1 cellular context compared by ENCODE assay signal in the genomic region with DNA sequence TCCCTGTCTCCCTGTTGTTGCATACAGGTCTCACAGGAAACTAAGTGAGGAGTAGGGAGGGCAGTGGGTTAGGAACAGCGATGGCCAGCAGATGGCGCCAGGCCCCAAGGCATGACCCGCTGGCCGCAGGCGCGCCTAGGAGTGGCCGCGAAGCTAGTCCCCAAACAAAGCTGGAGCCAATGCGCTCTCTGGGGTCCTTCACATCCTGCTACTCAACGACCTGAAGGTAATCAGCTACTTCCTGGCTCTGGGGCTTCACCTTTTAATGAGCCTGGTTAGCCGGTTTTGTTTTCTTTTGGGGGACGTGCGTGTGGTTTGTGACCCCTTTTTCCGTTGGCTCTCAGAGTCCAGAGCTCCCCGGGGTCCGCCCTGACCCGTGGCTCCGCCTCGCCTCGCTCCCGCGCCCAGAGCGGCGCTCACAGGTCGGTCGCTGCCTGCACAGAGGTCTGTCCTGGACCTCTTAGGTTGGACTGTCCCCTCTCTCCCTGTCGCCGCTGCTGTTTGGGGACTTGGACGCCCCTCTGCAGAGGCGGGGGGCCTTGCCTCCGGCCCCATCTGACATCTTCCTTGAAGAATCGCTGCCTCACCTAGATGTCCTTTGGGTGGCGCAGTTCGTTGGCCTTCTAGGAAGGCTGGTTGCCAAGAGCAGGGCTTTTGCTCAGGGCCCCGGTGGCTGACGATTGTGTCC.
A peak's percentile ranks its signal among the peaks of the same experiment; 100 is the strongest.
TF ChIP-seq lines count a peak whose summit lies in the region.

No MANE protein-coding gene starts in this region.

TF ChIP-seq in K562, 482 proteins besides CTCF, POLR2A, EP300 and RAD21 (continued from another document and continues in another):
- TF ChIP-seq ESRRA (IDR thresholded peaks at IDR 0.05; ENCODE audit: borderline replicate concordance, low read depth) (0 out of 2 replicates have a peak, but pooled peaks have one; percentile 14), SIRT6 (IDR thresholded peaks at IDR 0.05; ENCODE audit: low read depth, low read length) (no peak), ZNF77 (CRISPR knock-in tag; IDR thresholded peaks at IDR 0.05) (no peak), MBD2 (IDR thresholded peaks at IDR 0.05; ENCODE audit: borderline replicate concordance, low read depth) (no peak), ZNF165 (CRISPR knock-in tag; IDR thresholded peaks at IDR 0.05; ENCODE audit: borderline replicate concordance) (no peak), STAT5A (IDR thresholded peaks at IDR 0.05; ENCODE audit: borderline replicate concordance, low read length) (no peak), EWSR1 (IDR thresholded peaks at IDR 0.05; ENCODE audit: borderline replicate concordance, low read depth, partially characterized antibody) (no peak), REST (CRISPR knock-in tag; IDR thresholded peaks at IDR 0.05; ENCODE audit: low read depth) (no peak), MCM7 (IDR thresholded peaks at IDR 0.05) (no peak), KLF10 (CRISPR knock-in tag; IDR thresholded peaks at IDR 0.05) (no peak), JUND (IDR thresholded peaks at IDR 0.05; ENCODE audit: borderline replicate concordance, low read depth, low read length) (peak; percentile 20; the same call in 1 of the 2 replicates), JUND (tag; IDR thresholded peaks at IDR 0.05; ENCODE audit: borderline replicate concordance, low read depth, low read length) (no peak), ZSCAN32 (CRISPR knock-in tag; IDR thresholded peaks at IDR 0.05) (no peak), ZNF707 (CRISPR knock-in tag; conservative IDR thresholded peaks at IDR 0.05) (no peak), PTRF (tag; IDR thresholded peaks at IDR 0.05) (no peak), RREB1 (CRISPR knock-in tag; IDR thresholded peaks at IDR 0.05) (no peak), KHSRP (IDR thresholded peaks at IDR 0.05) (no peak), PML (IDR thresholded peaks at IDR 0.05; ENCODE audit: low read length) (no peak), POLR2B (IDR thresholded peaks at IDR 0.05; ENCODE audit: low read depth, partially characterized antibody) (no peak), BRF1 (IDR thresholded peaks at IDR 0.05; ENCODE audit: borderline replicate concordance, extremely low read depth, insufficient read length) (no peak), HOMEZ (CRISPR knock-in tag; IDR thresholded peaks at IDR 0.05) (no peak), ZNF280B (CRISPR knock-in tag; IDR thresholded peaks at IDR 0.05) (no peak), ARID1B (IDR thresholded peaks at IDR 0.05) (no peak), SMARCA4 (IDR thresholded peaks at IDR 0.05) (no peak), ARHGAP35 (IDR thresholded peaks at IDR 0.05; ENCODE audit: partially characterized antibody) (no peak), TSHZ1 (CRISPR knock-in tag; IDR thresholded peaks at IDR 0.05) (no peak), STAT5B (CRISPR knock-in tag; IDR thresholded peaks at IDR 0.05) (no peak)
- TF ChIP-seq, protein P1, sequence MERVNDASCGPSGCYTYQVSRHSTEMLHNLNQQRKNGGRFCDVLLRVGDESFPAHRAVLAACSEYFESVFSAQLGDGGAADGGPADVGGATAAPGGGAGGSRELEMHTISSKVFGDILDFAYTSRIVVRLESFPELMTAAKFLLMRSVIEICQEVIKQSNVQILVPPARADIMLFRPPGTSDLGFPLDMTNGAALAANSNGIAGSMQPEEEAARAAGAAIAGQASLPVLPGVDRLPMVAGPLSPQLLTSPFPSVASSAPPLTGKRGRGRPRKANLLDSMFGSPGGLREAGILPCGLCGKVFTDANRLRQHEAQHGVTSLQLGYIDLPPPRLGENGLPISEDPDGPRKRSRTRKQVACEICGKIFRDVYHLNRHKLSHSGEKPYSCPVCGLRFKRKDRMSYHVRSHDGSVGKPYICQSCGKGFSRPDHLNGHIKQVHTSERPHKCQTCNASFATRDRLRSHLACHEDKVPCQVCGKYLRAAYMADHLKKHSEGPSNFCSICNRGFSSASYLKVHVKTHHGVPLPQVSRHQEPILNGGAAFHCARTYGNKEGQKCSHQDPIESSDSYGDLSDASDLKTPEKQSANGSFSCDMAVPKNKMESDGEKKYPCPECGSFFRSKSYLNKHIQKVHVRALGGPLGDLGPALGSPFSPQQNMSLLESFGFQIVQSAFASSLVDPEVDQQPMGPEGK (CRISPR knock-in tag; IDR thresholded peaks at IDR 0.05; ENCODE audit: borderline replicate concordance), result no peak
- TF ChIP-seq, protein P2, sequence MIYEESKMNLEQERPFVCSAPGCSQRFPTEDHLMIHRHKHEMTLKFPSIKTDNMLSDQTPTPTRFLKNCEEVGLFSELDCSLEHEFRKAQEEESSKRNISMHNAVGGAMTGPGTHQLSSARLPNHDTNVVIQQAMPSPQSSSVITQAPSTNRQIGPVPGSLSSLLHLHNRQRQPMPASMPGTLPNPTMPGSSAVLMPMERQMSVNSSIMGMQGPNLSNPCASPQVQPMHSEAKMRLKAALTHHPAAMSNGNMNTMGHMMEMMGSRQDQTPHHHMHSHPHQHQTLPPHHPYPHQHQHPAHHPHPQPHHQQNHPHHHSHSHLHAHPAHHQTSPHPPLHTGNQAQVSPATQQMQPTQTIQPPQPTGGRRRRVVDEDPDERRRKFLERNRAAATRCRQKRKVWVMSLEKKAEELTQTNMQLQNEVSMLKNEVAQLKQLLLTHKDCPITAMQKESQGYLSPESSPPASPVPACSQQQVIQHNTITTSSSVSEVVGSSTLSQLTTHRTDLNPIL (CRISPR knock-in tag; IDR thresholded peaks at IDR 0.05), result no peak
- TF ChIP-seq, protein P3, sequence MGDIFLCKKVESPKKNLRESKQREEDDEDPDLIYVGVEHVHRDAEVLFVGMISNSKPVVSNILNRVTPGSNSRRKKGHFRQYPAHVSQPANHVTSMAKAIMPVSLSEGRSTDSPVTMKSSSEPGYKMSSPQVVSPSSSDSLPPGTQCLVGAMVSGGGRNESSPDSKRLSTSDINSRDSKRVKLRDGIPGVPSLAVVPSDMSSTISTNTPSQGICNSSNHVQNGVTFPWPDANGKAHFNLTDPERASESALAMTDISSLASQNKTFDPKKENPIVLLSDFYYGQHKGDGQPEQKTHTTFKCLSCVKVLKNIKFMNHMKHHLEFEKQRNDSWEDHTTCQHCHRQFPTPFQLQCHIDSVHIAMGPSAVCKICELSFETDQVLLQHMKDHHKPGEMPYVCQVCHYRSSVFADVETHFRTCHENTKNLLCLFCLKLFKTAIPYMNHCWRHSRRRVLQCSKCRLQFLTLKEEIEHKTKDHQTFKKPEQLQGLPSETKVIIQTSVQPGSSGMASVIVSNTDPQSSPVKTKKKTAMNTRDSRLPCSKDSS (IDR thresholded peaks at IDR 0.05; ENCODE audit: low read depth, partially characterized antibody), result no peak
